ENCODE assay signal across 8 cellular contexts in genomic region chr16:81447383-81448101, GRCh38. TPM values are rescaled to one million over a fixed set of nuclear protein-coding genes. Genes with fewer than 3 reads are reported as not detected.
A peak's percentile ranks its signal among the peaks of the same experiment; 100 is the strongest.
DNase-seq lines count a peak whose midpoint lies in the region; ATAC-seq and TF ChIP-seq lines count a peak whose summit lies in the region.

No MANE protein-coding gene starts in this region.

- H3K4me3 ChIP-seq in subcutaneous abdominal adipose tissue (ENCODE audit: low read depth in 1 of 5, low read length in 5 of 5) (peak overlapping the region; percentile 79 to 86 (median 82)), WERI-Rb-1 (ENCODE audit: low read depth, low read length) (no peak overlapping the region)

- H3K36me3 Mint-ChIP-seq in activated T-cell treated with anti-CD3 and anti-CD28 coated beads, Interleukin-2, amount 50 U/mL, for 24 hours (ENCODE audit: low read depth) = peaks cover 20% of the 10 kb centered on the region
- H3K36me3 Mint-ChIP-seq in activated CD8-positive, alpha-beta T cell treated with anti-CD3 and anti-CD28 coated beads, Interleukin-2, amount 10 ng/mL, durations not matched to agents 7 days and 5 days (ENCODE audit: low read depth) = peaks cover 50% of the 10 kb centered on the region

- DNase-seq in activated T-cell treated with anti-CD3 and anti-CD28 coated beads, Interleukin-2, amount 50 U/mL, for 24 hours = no peak
- no peak for DNase-seq in activated T-cell treated with anti-CD3 and anti-CD28 coated beads for 4 hours
- DNase-seq in activated CD8-positive, alpha-beta T cell treated with anti-CD3 and anti-CD28 coated beads, Interleukin-2, amount 10 ng/mL, durations not matched to agents 7 days and 5 days = no peak
- DNase-seq in iris pigment epithelial cell (ENCODE audit: low read depth) = peak; percentile 37
- DNase-seq in WERI-Rb-1 = no peak
- no peak for DNase-seq in superior temporal gyrus (ENCODE audit: extremely low spot score)
- no peak for DNase-seq in NCI-H510A treated with DMSO at 0.1 percent for 48 hours (lab: John Stamatoyannopoulos, UW)

- H3K4me1 Mint-ChIP-seq in activated T-cell treated with anti-CD3 and anti-CD28 coated beads, Interleukin-2, amount 50 U/mL, for 24 hours (ENCODE audit: low read depth) = peaks cover 73% of the 10 kb centered on the region
- peaks cover 73% of the 10 kb centered on the region for H3K4me1 Mint-ChIP-seq in activated CD8-positive, alpha-beta T cell treated with anti-CD3 and anti-CD28 coated beads, Interleukin-2, amount 10 ng/mL, durations not matched to agents 7 days and 5 days (ENCODE audit: low read depth)

- H3K27me3 Mint-ChIP-seq in activated T-cell treated with anti-CD3 and anti-CD28 coated beads, Interleukin-2, amount 50 U/mL, for 24 hours = peaks cover 3% of the 10 kb centered on the region
- peaks cover 4% of the 10 kb centered on the region for H3K27me3 Mint-ChIP-seq in activated CD8-positive, alpha-beta T cell treated with anti-CD3 and anti-CD28 coated beads, Interleukin-2, amount 10 ng/mL, durations not matched to agents 7 days and 5 days (ENCODE audit: low read depth)

- H3K9me3 ChIP-seq in subcutaneous abdominal adipose tissue (ENCODE audit: control insufficient read depth in 5 of 5, low read length in 5 of 5) (no peaks in the 10 kb centered on the region), WERI-Rb-1 (ENCODE audit: severe bottlenecking) (no peaks in the 10 kb centered on the region)

- no peaks in the 10 kb centered on the region for H3K36me3 ChIP-seq in subcutaneous abdominal adipose tissue (ENCODE audit: control insufficient read depth in 5 of 5, insufficient read depth in 5 of 5, low read length in 5 of 5)
- no peaks in the 10 kb centered on the region for H3K36me3 ChIP-seq in WERI-Rb-1

- POLR2A ChIA-PET in activated CD8-positive, alpha-beta T cell treated with anti-CD3 and anti-CD28 coated beads, Interleukin-2, amount 10 ng/mL, durations not matched to agents 7 days and 5 days (lab: Charles Lee) = interaction anchor here (1.2 kb wide), 1 partner anchor 22 kb away, joined by 4 read pairs; no protein-coding TSS in a partner anchor

- peaks cover 12 to 65% (median 54%) of the 10 kb centered on the region in 5 donors for H3K4me1 ChIP-seq in subcutaneous abdominal adipose tissue (ENCODE audit: control insufficient read depth in 5 of 5, insufficient read depth in 5 of 5, low read length in 5 of 5)

- H3K9ac ChIP-seq in subcutaneous abdominal adipose tissue (ENCODE audit: low read length in 5 of 5) = peak overlapping the region; percentile 11 to 84 (median 70)

- CTCF ChIA-PET in activated CD8-positive, alpha-beta T cell treated with anti-CD3 and anti-CD28 coated beads, Interleukin-2, amount 10 ng/mL, durations not matched to agents 7 days and 5 days (lab: Charles Lee) = no interaction called here

- no peak for TF ChIP-seq CTCF in WERI-Rb-1 (IDR thresholded peaks at IDR 0.05; ENCODE audit: low read depth, low read length)

- H3K27ac ChIP-seq in subcutaneous abdominal adipose tissue (ENCODE audit: low read depth, low read length) = peak overlapping the region; percentile 89
- H3K27ac ChIP-seq in WERI-Rb-1 = no peak overlapping the region

- H3K27ac Mint-ChIP-seq in activated T-cell treated with anti-CD3 and anti-CD28 coated beads, Interleukin-2, amount 50 U/mL, for 24 hours = peak overlapping the region; percentile 64
- H3K27ac Mint-ChIP-seq in activated CD8-positive, alpha-beta T cell treated with anti-CD3 and anti-CD28 coated beads, Interleukin-2, amount 10 ng/mL, durations not matched to agents 7 days and 5 days = peak overlapping the region; percentile 90

- peak overlapping the region; percentile 84 for H3K4me3 Mint-ChIP-seq in activated T-cell treated with anti-CD3 and anti-CD28 coated beads, Interleukin-2, amount 50 U/mL, for 24 hours
- H3K4me3 Mint-ChIP-seq in activated CD8-positive, alpha-beta T cell treated with anti-CD3 and anti-CD28 coated beads, Interleukin-2, amount 10 ng/mL, durations not matched to agents 7 days and 5 days = peak overlapping the region; percentile 93

- no peak for ATAC-seq in activated CD8-positive, alpha-beta T cell treated with anti-CD3 and anti-CD28 coated beads, Interleukin-2, amount 10 ng/mL, durations not matched to agents 7 days and 5 days

- peaks cover 12% of the 10 kb centered on the region for H3K9me3 Mint-ChIP-seq in activated T-cell treated with anti-CD3 and anti-CD28 coated beads, Interleukin-2, amount 50 U/mL, for 24 hours
- no peaks in the 10 kb centered on the region for H3K9me3 Mint-ChIP-seq in activated CD8-positive, alpha-beta T cell treated with anti-CD3 and anti-CD28 coated beads, Interleukin-2, amount 10 ng/mL, durations not matched to agents 7 days and 5 days (ENCODE audit: insufficient read depth)

- H3K27me3 ChIP-seq in subcutaneous abdominal adipose tissue (ENCODE audit: control insufficient read depth in 5 of 5, insufficient read depth in 4 of 5, low read length in 5 of 5) (no peaks in the 10 kb centered on the region), WERI-Rb-1 (ENCODE audit: insufficient read depth, low read depth, severe bottlenecking) (no peaks in the 10 kb centered on the region)

RNA-seq across cellular contexts. Expression of gene CMIP, which starts 2.9 kb away (rescaled TPM):
- total RNA-seq in activated CD8-positive, alpha-beta T cell treated with anti-CD3 and anti-CD28 coated beads, Interleukin-2, amount 10 ng/mL, durations not matched to agents 7 days and 5 days = 10 to 100 TPM; 62.5 to 70.4 TPM
